In the genomic region with DNA sequence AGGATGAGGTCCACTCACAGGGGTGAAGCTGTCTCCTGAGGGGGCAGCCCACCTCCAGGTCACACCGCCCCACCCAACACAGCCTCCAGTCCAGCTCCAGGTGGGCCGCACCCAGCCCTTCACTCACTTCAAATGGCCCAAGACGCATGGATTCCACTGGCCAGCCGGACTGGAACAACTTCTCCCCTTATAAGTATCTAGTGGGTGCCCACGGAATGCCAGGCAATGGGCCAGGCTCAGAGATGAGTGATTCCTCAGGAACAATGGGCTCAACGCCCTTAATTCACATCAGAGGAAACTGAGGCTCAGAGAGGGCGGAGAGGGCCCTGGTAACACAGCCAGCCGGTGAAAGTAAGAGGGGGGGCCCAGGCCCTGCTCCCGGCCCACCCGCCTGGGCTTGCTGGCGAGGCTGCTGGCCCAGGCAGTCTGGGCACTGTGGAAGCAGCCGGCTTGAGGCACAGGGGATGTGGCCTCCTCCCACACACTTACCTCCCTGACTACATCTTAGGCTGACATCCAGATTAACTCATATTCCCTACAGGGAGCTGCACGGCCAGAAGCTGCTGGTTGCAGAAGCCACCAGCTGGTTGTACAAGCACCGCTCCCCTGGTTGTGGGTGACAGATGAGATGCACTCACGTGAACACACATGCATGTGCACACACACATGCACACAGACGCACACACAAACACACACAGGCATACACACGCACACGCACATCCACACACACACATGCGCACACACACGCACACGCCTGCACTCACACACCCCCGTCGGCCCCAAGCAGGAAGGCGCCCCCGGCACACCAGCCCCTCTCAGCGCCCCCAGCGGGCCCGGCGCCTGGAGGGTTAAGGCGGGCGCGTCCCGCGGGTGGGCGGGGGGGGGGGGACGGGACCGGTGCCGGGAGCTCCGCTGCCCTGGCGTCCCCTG, we compare ENCODE assay signal across 1 cellular context.
TF ChIP-seq lines count a peak whose summit lies in the region.

No MANE protein-coding gene starts in this region.

TF ChIP-seq in HEK293, 187 proteins besides CTCF, POLR2A, EP300 and RAD21 (continued from another document and continues in another):
- TF ChIP-seq, protein P1, sequence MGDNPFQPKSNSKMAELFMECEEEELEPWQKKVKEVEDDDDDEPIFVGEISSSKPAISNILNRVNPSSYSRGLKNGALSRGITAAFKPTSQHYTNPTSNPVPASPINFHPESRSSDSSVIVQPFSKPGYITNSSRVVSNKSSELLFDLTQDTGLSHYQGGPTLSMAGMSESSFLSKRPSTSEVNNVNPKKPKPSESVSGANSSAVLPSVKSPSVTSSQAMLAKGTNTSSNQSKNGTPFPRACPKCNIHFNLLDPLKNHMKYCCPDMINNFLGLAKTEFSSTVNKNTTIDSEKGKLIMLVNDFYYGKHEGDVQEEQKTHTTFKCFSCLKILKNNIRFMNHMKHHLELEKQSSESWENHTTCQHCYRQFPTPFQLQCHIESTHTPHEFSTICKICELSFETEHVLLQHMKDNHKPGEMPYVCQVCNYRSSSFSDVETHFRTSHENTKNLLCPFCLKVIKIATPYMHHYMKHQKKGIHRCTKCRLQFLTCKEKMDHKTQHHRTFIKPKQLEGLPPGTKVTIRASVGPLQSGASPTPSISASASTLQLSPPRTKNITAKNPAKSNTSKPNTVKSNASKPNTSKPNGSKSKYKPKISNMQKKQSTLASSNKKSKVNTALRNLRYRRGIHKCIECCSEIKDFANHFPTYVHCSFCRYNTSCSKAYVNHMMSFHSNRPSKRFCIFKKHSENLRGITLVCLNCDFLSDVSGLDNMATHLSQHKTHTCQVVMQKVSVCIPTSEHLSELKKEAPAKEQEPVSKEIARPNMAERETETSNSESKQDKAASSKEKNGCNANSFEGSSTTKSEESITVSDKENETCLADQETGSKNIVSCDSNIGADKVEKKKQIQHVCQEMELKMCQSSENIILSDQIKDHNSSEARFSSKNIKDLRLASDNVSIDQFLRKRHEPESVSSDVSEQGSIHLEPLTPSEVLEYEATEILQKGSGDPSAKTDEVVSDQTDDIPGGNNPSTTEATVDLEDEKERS (tag by site-specific recombination; IDR thresholded peaks at IDR 0.05), result no peak
- TF ChIP-seq ZNF707 (tag by site-specific recombination; IDR thresholded peaks at IDR 0.05), result 0 out of 2 replicates have a peak, but pooled peaks have one; percentile 41
- no peak for TF ChIP-seq ZNF426 (tag by site-specific recombination; IDR thresholded peaks at IDR 0.05)
- TF ChIP-seq ZNF561 (tag by site-specific recombination; IDR thresholded peaks at IDR 0.05; ENCODE audit: borderline replicate concordance), result no peak
- TF ChIP-seq HOXC10 (CRISPR knock-in tag; IDR thresholded peaks at IDR 0.05), result no peak
- no peak for TF ChIP-seq HIC1 (tag by site-specific recombination; IDR thresholded peaks at IDR 0.05)
- no peak for TF ChIP-seq ZNF354C (tag by site-specific recombination; IDR thresholded peaks at IDR 0.05; ENCODE audit: borderline replicate concordance, low read depth)
- no peak for TF ChIP-seq ZNF837 (tag by site-specific recombination; IDR thresholded peaks at IDR 0.05)
- TF ChIP-seq GFI1B (tag by site-specific recombination; IDR thresholded peaks at IDR 0.05), result no peak
- no peak for TF ChIP-seq ZNF341 (tag by site-specific recombination; IDR thresholded peaks at IDR 0.05; ENCODE audit: low read depth)
- no peak for TF ChIP-seq ZBTB1 (tag by site-specific recombination; IDR thresholded peaks at IDR 0.05)
- peak; percentile 100 for TF ChIP-seq ZIC2 (tag by site-specific recombination; IDR thresholded peaks at IDR 0.05)
- TF ChIP-seq BCL6B (tag by site-specific recombination; IDR thresholded peaks at IDR 0.05), result no peak
- TF ChIP-seq ZNF571 (tag by site-specific recombination; IDR thresholded peaks at IDR 0.05), result no peak
- TF ChIP-seq ZNF626 (tag by site-specific recombination; IDR thresholded peaks at IDR 0.05), result no peak
- 0 out of 2 replicates have a peak, but pooled peaks have one; percentile 24 for TF ChIP-seq ZNF23 (tag by site-specific recombination; IDR thresholded peaks at IDR 0.05; ENCODE audit: borderline replicate concordance)
- TF ChIP-seq, protein P2, sequence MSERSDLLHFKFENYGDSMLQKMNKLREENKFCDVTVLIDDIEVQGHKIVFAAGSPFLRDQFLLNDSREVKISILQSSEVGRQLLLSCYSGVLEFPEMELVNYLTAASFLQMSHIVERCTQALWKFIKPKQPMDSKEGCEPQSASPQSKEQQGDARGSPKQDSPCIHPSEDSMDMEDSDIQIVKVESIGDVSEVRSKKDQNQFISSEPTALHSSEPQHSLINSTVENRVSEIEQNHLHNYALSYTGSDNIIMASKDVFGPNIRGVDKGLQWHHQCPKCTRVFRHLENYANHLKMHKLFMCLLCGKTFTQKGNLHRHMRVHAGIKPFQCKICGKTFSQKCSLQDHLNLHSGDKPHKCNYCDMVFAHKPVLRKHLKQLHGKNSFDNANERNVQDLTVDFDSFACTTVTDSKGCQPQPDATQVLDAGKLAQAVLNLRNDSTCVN (tag by site-specific recombination; optimal IDR thresholded peaks at IDR 0.05), result peak; percentile 88
- TF ChIP-seq ZSCAN5A (tag by site-specific recombination; IDR thresholded peaks at IDR 0.05), result no peak
- no peak for TF ChIP-seq AEBP2 (tag by site-specific recombination; IDR thresholded peaks at IDR 0.05; ENCODE audit: borderline replicate concordance)
- TF ChIP-seq SP3 (tag by site-specific recombination; IDR thresholded peaks at IDR 0.05), result peak; percentile 9; the same call in 1 of the 2 replicates
- no peak for TF ChIP-seq ZNF529 (tag by site-specific recombination; IDR thresholded peaks at IDR 0.05; ENCODE audit: insufficient replicate concordance)
- no peak for TF ChIP-seq ZNF521 (tag by site-specific recombination; IDR thresholded peaks at IDR 0.05)
- no peak for TF ChIP-seq SALL2 (tag by site-specific recombination; IDR thresholded peaks at IDR 0.05; ENCODE audit: borderline replicate concordance)
- no peak for TF ChIP-seq MEIS1 (CRISPR knock-in tag; IDR thresholded peaks at IDR 0.05; ENCODE audit: borderline replicate concordance)
- TF ChIP-seq, protein P3, sequence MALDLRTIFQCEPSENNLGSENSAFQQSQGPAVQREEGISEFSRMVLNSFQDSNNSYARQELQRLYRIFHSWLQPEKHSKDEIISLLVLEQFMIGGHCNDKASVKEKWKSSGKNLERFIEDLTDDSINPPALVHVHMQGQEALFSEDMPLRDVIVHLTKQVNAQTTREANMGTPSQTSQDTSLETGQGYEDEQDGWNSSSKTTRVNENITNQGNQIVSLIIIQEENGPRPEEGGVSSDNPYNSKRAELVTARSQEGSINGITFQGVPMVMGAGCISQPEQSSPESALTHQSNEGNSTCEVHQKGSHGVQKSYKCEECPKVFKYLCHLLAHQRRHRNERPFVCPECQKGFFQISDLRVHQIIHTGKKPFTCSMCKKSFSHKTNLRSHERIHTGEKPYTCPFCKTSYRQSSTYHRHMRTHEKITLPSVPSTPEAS (tag by site-specific recombination; IDR thresholded peaks at IDR 0.05), result peak; percentile 99
- no peak; the same call in 1 of the 2 replicates for TF ChIP-seq ZNF394 (tag by site-specific recombination; IDR thresholded peaks at IDR 0.05; ENCODE audit: borderline replicate concordance)
- TF ChIP-seq, protein P4, sequence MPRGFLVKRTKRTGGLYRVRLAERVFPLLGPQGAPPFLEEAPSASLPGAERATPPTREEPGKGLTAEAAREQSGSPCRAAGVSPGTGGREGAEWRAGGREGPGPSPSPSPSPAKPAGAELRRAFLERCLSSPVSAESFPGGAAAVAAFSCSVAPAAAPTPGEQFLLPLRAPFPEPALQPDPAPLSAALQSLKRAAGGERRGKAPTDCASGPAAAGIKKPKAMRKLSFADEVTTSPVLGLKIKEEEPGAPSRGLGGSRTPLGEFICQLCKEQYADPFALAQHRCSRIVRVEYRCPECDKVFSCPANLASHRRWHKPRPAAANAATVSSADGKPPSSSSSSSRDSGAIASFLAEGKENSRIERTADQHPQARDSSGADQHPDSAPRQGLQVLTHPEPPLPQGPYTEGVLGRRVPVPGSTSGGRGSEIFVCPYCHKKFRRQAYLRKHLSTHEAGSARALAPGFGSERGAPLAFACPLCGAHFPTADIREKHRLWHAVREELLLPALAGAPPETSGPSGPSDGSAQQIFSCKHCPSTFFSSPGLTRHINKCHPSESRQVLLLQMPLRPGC (tag by site-specific recombination; IDR thresholded peaks at IDR 0.05), result no peak
- peak; percentile 84 for TF ChIP-seq ZNF24 (tag by site-specific recombination; IDR thresholded peaks at IDR 0.05)
- TF ChIP-seq ZNF777 (tag by site-specific recombination; IDR thresholded peaks at IDR 0.05; ENCODE audit: borderline replicate concordance), result peak; percentile 59; the same call in 1 of the 2 replicates
- peak; percentile 53 for TF ChIP-seq PRDM10 (tag by site-specific recombination; IDR thresholded peaks at IDR 0.05)
- TF ChIP-seq ZNF121 (tag by site-specific recombination; IDR thresholded peaks at IDR 0.05), result 0 out of 2 replicates have a peak, but pooled peaks have one; percentile 11
- TF ChIP-seq ZNF639 (tag by site-specific recombination; IDR thresholded peaks at IDR 0.05), result 0 out of 2 replicates have a peak, but pooled peaks have one; percentile 45
- TF ChIP-seq ZFP41 (tag by site-specific recombination; IDR thresholded peaks at IDR 0.05; ENCODE audit: borderline replicate concordance), result no peak
